In genomic region chr7:131328387-131329175, GRCh38 we compare ENCODE assay signal across 7 cellular contexts. TPM values are rescaled to one million over a fixed set of nuclear protein-coding genes. Genes with fewer than 3 reads are reported as not detected.
DNase-seq lines count a peak whose midpoint lies in the region; TF ChIP-seq lines count a peak whose summit lies in the region.

No MANE protein-coding gene starts in this region.

- H3K4me3 ChIP-seq in Loucy (ENCODE audit: low read length, poor library complexity, severe bottlenecking), result peak overlapping the region; percentile 91
- H3K4me3 ChIP-seq in subcutaneous abdominal adipose tissue (ENCODE audit: low read depth in 1 of 5, low read length in 5 of 5), result peak overlapping the region; percentile 88 to 98 (median 93)

- H3K9me3 Mint-ChIP-seq in MCF 10A (ENCODE audit: unreplicated experiment), result no peaks in the 10 kb centered on the region

- H3K4me1 ChIP-seq in Loucy (ENCODE audit: insufficient read depth, low read length, poor library complexity, severe bottlenecking), result peaks cover 37% of the 10 kb centered on the region
- H3K4me1 ChIP-seq in subcutaneous abdominal adipose tissue (ENCODE audit: control insufficient read depth in 5 of 5, insufficient read depth in 5 of 5, low read length in 5 of 5), result peaks cover 0 to 38% (median 24%) of the 10 kb centered on the region in 5 donors

- peaks cover 47% of the 10 kb centered on the region for H4K20me1 ChIP-seq in Loucy (ENCODE audit: insufficient read depth, low read length, poor library complexity, severe bottlenecking)

- H3K9me3 ChIP-seq in Loucy (ENCODE audit: insufficient read depth, low read depth, low read length), result no peaks in the 10 kb centered on the region
- H3K9me3 ChIP-seq in subcutaneous abdominal adipose tissue (ENCODE audit: control insufficient read depth in 5 of 5, low read length in 5 of 5), result no peaks in the 10 kb centered on the region

- no peaks in the 10 kb centered on the region for H3K27me3 Mint-ChIP-seq in MCF 10A (ENCODE audit: insufficient read depth, unreplicated experiment)

- peak overlapping the region; percentile 99 for H3K27ac Mint-ChIP-seq in MCF 10A (ENCODE audit: low read depth, unreplicated experiment)

- no peaks in the 10 kb centered on the region for H3K9me2 ChIP-seq in Loucy (replicated peaks; ENCODE audit: low read depth, low read length)

- intact Hi-C loops in MCF 10A (cut with micrococcal nuclease), result loop anchor here (2.0 to 5.0 kb wide), 2 partner anchors 96 to 166 kb away; no protein-coding TSS in a partner anchor

- H2AFZ ChIP-seq in Loucy (ENCODE audit: low read length), result peak overlapping the region; percentile 98

- peak overlapping the region; percentile 91 for H3K4me2 ChIP-seq in Loucy (ENCODE audit: low read depth, low read length, poor library complexity, severe bottlenecking)

- DNase-seq in GM10266 (ENCODE audit: extremely low spot score) (peak; percentile 30), MCF 10A (ENCODE audit: unreplicated experiment) (peak; percentile 29), kidney tubule cell (ENCODE audit: low spot score) (peak; percentile 25), UCSD-AML1 (lab: John Stamatoyannopoulos, UW; ENCODE audit: unreplicated experiment) (no peak), SIG-M5 (lab: John Stamatoyannopoulos, UW) (no peak)

- no peak for TF ChIP-seq CTCF in GM10266 (IDR thresholded peaks at IDR 0.05; ENCODE audit: control insufficient read depth, insufficient read depth, low read depth, missing control alignments)
- TF ChIP-seq CTCF in Loucy (conservative IDR thresholded peaks at IDR 0.05; ENCODE audit: low read length), result no peak
- no peak for TF ChIP-seq CTCF in MCF 10A (IDR thresholded peaks at IDR 0.05; ENCODE audit: unreplicated experiment)

- H3F3A ChIP-seq in Loucy (ENCODE audit: low read depth), result no peaks in the 10 kb centered on the region

- H3K4me3 Mint-ChIP-seq in MCF 10A (ENCODE audit: unreplicated experiment), result peak overlapping the region; percentile 85

- H3K36me3 ChIP-seq in Loucy (ENCODE audit: insufficient read depth, low read length) (no peaks in the 10 kb centered on the region), subcutaneous abdominal adipose tissue (ENCODE audit: control insufficient read depth in 5 of 5, insufficient read depth in 5 of 5, low read length in 5 of 5) (peaks cover 0 to 3% (median 0%) of the 10 kb centered on the region in 5 donors)

- peak overlapping the region; percentile 99 for H3K27ac ChIP-seq in subcutaneous abdominal adipose tissue (ENCODE audit: low read depth, low read length)

- H3K36me3 Mint-ChIP-seq in MCF 10A (ENCODE audit: insufficient read depth, unreplicated experiment), result peaks cover 14% of the 10 kb centered on the region

- BruUV-seq in MCF 10A (replicated peaks; lab: Mats Ljungman, UMichigan), result TSS peak; percentile 38

- H3K79me2 ChIP-seq in Loucy (ENCODE audit: insufficient read depth, low read length), result peaks cover 57% of the 10 kb centered on the region

- peak overlapping the region; percentile 98 for H3K9ac ChIP-seq in Loucy (ENCODE audit: low read depth, low read length, poor library complexity, severe bottlenecking)
- H3K9ac ChIP-seq in subcutaneous abdominal adipose tissue (ENCODE audit: low read length in 5 of 5), result peak overlapping the region; percentile 20 to 100 (median 99)

- H3K27me3 ChIP-seq in Loucy (ENCODE audit: insufficient read depth, low read length, poor library complexity, severe bottlenecking) (peaks cover 4% of the 10 kb centered on the region), subcutaneous abdominal adipose tissue (ENCODE audit: control insufficient read depth in 5 of 5, insufficient read depth in 4 of 5, low read length in 5 of 5) (no peaks in the 10 kb centered on the region)

- CTCF ChIA-PET in MCF 10A (lab: Yijun Ruan, JAX), result interaction anchor here (1.3 to 1.5 kb wide), 2 partner anchors 18 to 119 kb away, joined by 4 to 5 read pairs; no protein-coding TSS in a partner anchor

- POLR2A ChIA-PET in MCF 10A (lab: Yijun Ruan, JAX), result interaction anchor here (0.5 to 4.6 kb wide), 26 partner anchors 8 to 424 kb away, joined by 3 to 86 read pairs (median 5); no protein-coding TSS in a partner anchor

- H3K4me1 Mint-ChIP-seq in MCF 10A (ENCODE audit: insufficient read depth, unreplicated experiment), result peaks cover 16% of the 10 kb centered on the region

RNA-seq across cellular contexts. Expression of gene MKLN1, which starts 0.9 kb away (rescaled TPM):
- 35.6 and 35.8 TPM in 2 replicates for total RNA-seq in MCF 10A (2022)

Comparison
In these comparisons a context has a peak if more than half of its experiments do, and no peak if none do; other contexts are left out.
1. DNase-seq: peak in GM10266 (single experiment), MCF 10A (single experiment) and kidney tubule cell (single experiment); none in UCSD-AML1 (single experiment) and SIG-M5 (single experiment).